ENCODE assay signal across 14 cellular contexts in genomic region chr21:25115021-25115420, GRCh38.
A peak's percentile ranks its signal among the peaks of the same experiment; 100 is the strongest.
DNase-seq lines count a peak whose midpoint lies in the region; ATAC-seq lines count a peak whose summit lies in the region.
"Had no signal": no experiment of that assay in that cellular context is flagged by ENCODE, and none has a peak within 500 bp of the region (broad histone marks: within the 10 kb centered on the region; RNA-seq: fewer than 3 reads in every experiment).

No MANE protein-coding gene starts in this region.

- no peaks in the 10 kb centered on the region for H3K27me3 ChIP-seq in aorta (ENCODE audit: control insufficient read depth in 1 of 2, insufficient read depth in 2 of 2, low read length in 1 of 2)

- H3K4me1 Mint-ChIP-seq in T-cell = no peaks in the 10 kb centered on the region
- H3K4me1 Mint-ChIP-seq: central memory CD8-positive, alpha-beta T cell had no signal

- peaks cover 0 to 12% (median 5%) of the 10 kb centered on the region in 3 donors for H3K9me3 Mint-ChIP-seq in T-cell

- no peak overlapping the region for H3K4me3 ChIP-seq in aorta (ENCODE audit: low read length in 2 of 2)

- POLR2A ChIA-PET in T-cell (lab: Charles Lee) = no interaction called here

- intact Hi-C loops in aorta (cut with DNase I) = no loop called here

- H3K27me3 Mint-ChIP-seq in T-cell = no peaks in the 10 kb centered on the region
- H3K27me3 Mint-ChIP-seq: activated naive CD8-positive, alpha-beta T cell; central memory CD8-positive, alpha-beta T cell had no signal

- H3K27ac ChIP-seq in aorta (ENCODE audit: low read depth in 1 of 2, low read length in 2 of 2) = no peak overlapping the region

- no peak overlapping the region for H3K27ac Mint-ChIP-seq in T-cell
- H3K27ac Mint-ChIP-seq: activated naive CD8-positive, alpha-beta T cell had no signal

- WGBS in aorta, 2 donors = 85 to 89% methylated on average over 1 of the region's 1 CpG

- ATAC-seq in GM18511 (IDR thresholded peaks at IDR 0.05; ENCODE audit: unreplicated experiment) = peak; percentile 95
- peak; percentile 92 for ATAC-seq in GM21526 (IDR thresholded peaks at IDR 0.05; ENCODE audit: low FRiP score, unreplicated experiment)
- ATAC-seq in HG03025 (IDR thresholded peaks at IDR 0.05; ENCODE audit: low FRiP score, unreplicated experiment) = peak; percentile 89
- no peak for ATAC-seq in T-cell (replicated peaks in 1 of 4)
- no peak for ATAC-seq in aorta (ENCODE audit: low FRiP score)
- ATAC-seq: left colon had no signal

- H3K4me1 ChIP-seq in aorta (ENCODE audit: control insufficient read depth in 1 of 2, insufficient read depth in 2 of 2, low read length in 2 of 2) = no peaks in the 10 kb centered on the region

- DNase-seq in M059J (ENCODE audit: low read depth) (peak; percentile 32), SHP77 treated with DMSO at 0.1 percent for 48 hours (lab: John Stamatoyannopoulos, UW) (no peak), iPS-NIHi7 (ENCODE audit: extremely low spot score) (no peak), T-cell (no peak), aorta (no peak)
- DNase-seq: Karpas-422, left colon, NCI-H187 treated with DMSO at 0.1 percent for 48 hours, NCI-H748 treated with DMSO at 0.1 percent for 48 hours had no signal

- no peak overlapping the region for H3K4me3 Mint-ChIP-seq in T-cell
- H3K4me3 Mint-ChIP-seq: activated naive CD8-positive, alpha-beta T cell; central memory CD8-positive, alpha-beta T cell had no signal

- CTCF ChIA-PET in T-cell (lab: Charles Lee) = no interaction called here

- H3K36me3 Mint-ChIP-seq in T-cell = no peaks in the 10 kb centered on the region
- H3K36me3 Mint-ChIP-seq: activated naive CD8-positive, alpha-beta T cell had no signal

- H3K9me3 ChIP-seq in aorta (ENCODE audit: control insufficient read depth, low read length) = no peaks in the 10 kb centered on the region

- no peaks in the 10 kb centered on the region for H3K36me3 ChIP-seq in aorta (ENCODE audit: control insufficient read depth in 1 of 2, insufficient read depth in 2 of 2, low read length in 1 of 2)

Comparison
In these comparisons a context has a peak if more than half of its experiments do, and no peak if none do; other contexts are left out.
1. ATAC-seq: peak in GM18511 (single experiment), GM21526 (single experiment) and HG03025 (single experiment); none in T-cell (0 of 4) and aorta (single experiment).